9 cellular contexts compared by ENCODE assay signal in the genomic region with DNA sequence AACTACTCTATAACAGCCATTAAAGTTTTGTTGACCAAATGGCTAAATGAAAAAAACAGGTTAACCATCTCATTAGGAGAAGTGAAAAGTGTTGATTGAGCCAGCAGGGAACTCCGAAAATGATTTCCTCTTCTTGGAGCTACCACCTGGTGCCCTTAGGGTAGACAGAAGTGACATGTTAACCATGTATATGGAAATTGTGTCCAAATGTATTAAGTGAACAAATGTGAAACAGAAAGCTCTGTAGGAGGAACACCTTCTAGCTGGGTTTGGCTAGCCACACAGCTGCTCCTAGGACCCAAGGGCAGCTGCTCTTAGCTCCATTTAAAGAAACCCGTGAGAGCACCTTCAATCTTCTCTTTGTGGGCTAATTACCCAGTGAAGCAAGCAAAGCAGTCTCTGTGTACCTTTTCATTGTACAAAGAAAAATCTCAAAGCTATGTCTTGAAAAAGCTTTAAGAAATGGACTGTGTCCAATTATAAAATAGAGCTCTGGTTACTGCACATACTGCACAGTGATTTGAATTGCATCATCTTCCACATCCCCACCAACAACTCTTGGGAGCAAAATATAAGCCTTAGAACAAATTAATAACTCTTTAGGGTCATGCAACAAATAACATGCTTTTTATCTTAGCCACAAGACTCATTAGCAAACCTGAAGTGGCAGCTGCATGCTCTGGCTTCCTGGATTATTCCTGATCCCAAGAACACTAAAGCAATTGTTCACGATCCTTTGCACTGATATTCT. TPM values are rescaled to one million over a fixed set of nuclear protein-coding genes. Genes with fewer than 3 reads are reported as not detected.
DNase-seq lines count a peak whose midpoint lies in the region; ATAC-seq and TF ChIP-seq lines count a peak whose summit lies in the region.
"Had no signal": no experiment of that assay in that cellular context is flagged by ENCODE, and none has a peak within 500 bp of the region (broad histone marks: within the 10 kb centered on the region; RNA-seq: fewer than 3 reads in every experiment).

No MANE protein-coding gene starts in this region.

- H3K9ac ChIP-seq in MM.1S (ENCODE audit: low read length) = peak overlapping the region; percentile 3; the same call in 1 of the 2 replicates

- CTCF ChIA-PET in CD4-positive, alpha-beta T cell (lab: Charles Lee) = interaction anchor here (1.5 kb wide), 1 partner anchor 25 kb away, joined by 4 read pairs; no protein-coding TSS in a partner anchor

- peak overlapping the region; percentile 80 for H2AFZ ChIP-seq in GM23338
- peak overlapping the region; percentile 48 for H2AFZ ChIP-seq in MM.1S (ENCODE audit: low read length)

- no peak for TF ChIP-seq POLR2A in sigmoid colon (IDR thresholded peaks at IDR 0.05)

- no peaks in the 10 kb centered on the region for H3K9me3 Mint-ChIP-seq in GM23338
- no peaks in the 10 kb centered on the region for H3K9me3 Mint-ChIP-seq in CD4-positive, alpha-beta T cell

- H3K9me2 ChIP-seq in GM23338 (ENCODE audit: insufficient read depth) = no peaks in the 10 kb centered on the region
- H3K9me2 ChIP-seq in MM.1S (replicated peaks; ENCODE audit: insufficient read depth, low read length) = no peaks in the 10 kb centered on the region

- no peaks in the 10 kb centered on the region; the same call in 1 of the 2 replicates for H3K4me1 ChIP-seq in GM23338 (ENCODE audit: insufficient read depth)
- H3K4me1 ChIP-seq in MM.1S (ENCODE audit: low read length) = peaks cover 20% of the 10 kb centered on the region
- peaks cover 0 to 31% (median 19%) of the 10 kb centered on the region in 4 donors for H3K4me1 ChIP-seq in sigmoid colon

- POLR2A ChIA-PET in CD4-positive, alpha-beta T cell (lab: Charles Lee) = no interaction called here

- ATAC-seq in GM18519 (IDR thresholded peaks at IDR 0.05; ENCODE audit: low FRiP score, unreplicated experiment) (peak; percentile 87), GM23338 (no peak)
- no peak for ATAC-seq in CD4-positive, alpha-beta T cell (ENCODE audit: poor library complexity)

- H3K27me3 ChIP-seq in GM23338 (ENCODE audit: insufficient read depth) (no peaks in the 10 kb centered on the region), MM.1S (replicated peaks; ENCODE audit: insufficient read depth, low read length) (no peaks in the 10 kb centered on the region), sigmoid colon (no peaks in the 10 kb centered on the region)
- H3K27me3 ChIP-seq in CD4-positive, alpha-beta T cell (ENCODE audit: control insufficient read depth, insufficient read depth, low read length) = no peaks in the 10 kb centered on the region

- no peaks in the 10 kb centered on the region for H3K27me3 Mint-ChIP-seq in GM23338 (ENCODE audit: insufficient read depth, low read depth, poor library complexity)
- peaks cover 28% of the 10 kb centered on the region for H3K27me3 Mint-ChIP-seq in CD4-positive, alpha-beta T cell

- no peak overlapping the region for H3K4me3 ChIP-seq in GM23338
- peak overlapping the region; percentile 31; the same call in 1 of the 2 replicates for H3K4me3 ChIP-seq in MM.1S (ENCODE audit: low read length)
- H3K4me3 ChIP-seq in sigmoid colon = no peak overlapping the region

- TF ChIP-seq EP300 in sigmoid colon (IDR thresholded peaks at IDR 0.05) = no peak

- H3K9me3 ChIP-seq in MM.1S (replicated peaks; ENCODE audit: insufficient read depth, low read length) (no peaks in the 10 kb centered on the region), sigmoid colon (no peaks in the 10 kb centered on the region)
- H3K9me3 ChIP-seq in CD4-positive, alpha-beta T cell (ENCODE audit: control insufficient read depth, low read length) = no peaks in the 10 kb centered on the region

- H3K36me3 ChIP-seq in GM23338 (ENCODE audit: insufficient read depth) (no peaks in the 10 kb centered on the region), MM.1S (replicated peaks; ENCODE audit: insufficient read depth, low read length) (no peaks in the 10 kb centered on the region), sigmoid colon (no peaks in the 10 kb centered on the region)

- H3F3A ChIP-seq in GM23338 (replicated peaks; ENCODE audit: low read depth) (no peaks in the 10 kb centered on the region), MM.1S (ENCODE audit: insufficient read depth, low read length) (peaks cover 12% of the 10 kb centered on the region)

- H3K79me2 ChIP-seq in GM23338 (replicated peaks; ENCODE audit: insufficient read depth) (no peaks in the 10 kb centered on the region), MM.1S (ENCODE audit: low read length) (no peaks in the 10 kb centered on the region)

- H3K4me1 Mint-ChIP-seq in GM23338 = peaks cover 6% of the 10 kb centered on the region; the same call in 2 of the 3 replicates
- no peaks in the 10 kb centered on the region for H3K4me1 Mint-ChIP-seq in CD4-positive, alpha-beta T cell (ENCODE audit: low read depth)

- 54 to 61% methylated on average over 3 of the region's 3 CpGs for WGBS in sigmoid colon, 2 donors

- H3K36me3 Mint-ChIP-seq in GM23338 (ENCODE audit: low read depth) = no peaks in the 10 kb centered on the region
- H3K36me3 Mint-ChIP-seq in CD4-positive, alpha-beta T cell (ENCODE audit: low read depth) = no peaks in the 10 kb centered on the region

- no peak for TF ChIP-seq CTCF in GM23338 (conservative IDR thresholded peaks at IDR 0.05; ENCODE audit: low read depth in 2 of 2)
- TF ChIP-seq CTCF in MM.1S (IDR thresholded peaks at IDR 0.05; ENCODE audit: low read length) = no peak
- no peak for TF ChIP-seq CTCF in CD4-positive, alpha-beta T cell (IDR thresholded peaks at IDR 0.05)
- TF ChIP-seq CTCF in sigmoid colon (IDR thresholded peaks at IDR 0.05) = no peak

- H3K4me2 ChIP-seq in GM23338 (no peak overlapping the region), MM.1S (ENCODE audit: low read depth, low read length) (peak overlapping the region; percentile 69)

- no peak overlapping the region for H3K27ac Mint-ChIP-seq in GM23338
- H3K27ac Mint-ChIP-seq in CD4-positive, alpha-beta T cell = no peak overlapping the region

- H3K27ac ChIP-seq in GM23338 (ENCODE audit: low read depth) = no peak overlapping the region
- peak overlapping the region; percentile 58; the same call in 1 of the 2 replicates for H3K27ac ChIP-seq in MM.1S (ENCODE audit: low read length)
- H3K27ac ChIP-seq in CD4-positive, alpha-beta T cell (ENCODE audit: low read depth, low read length) = no peak overlapping the region
- peak overlapping the region in 2 of 4 donors; percentile 13 to 38 for H3K27ac ChIP-seq in sigmoid colon

- H3K4me3 Mint-ChIP-seq in GM23338 = no peak overlapping the region
- H3K4me3 Mint-ChIP-seq in CD4-positive, alpha-beta T cell = no peak overlapping the region

- intact Hi-C loops in CD4-positive, alpha-beta T cell (cut with DNase I, micrococcal nuclease) = loop anchor here in 1 of 2 experiments (5.0 kb wide), 1 partner anchor 974 kb away; no protein-coding TSS in a partner anchor
- intact Hi-C loops in sigmoid colon (cut with DNase I) = loop anchor here (5.0 to 10.0 kb wide), 2 partner anchors 59 to 611 kb away; a partner anchor contains a TSS

- H4K20me1 ChIP-seq in GM23338 (replicated peaks; ENCODE audit: insufficient read depth) = no peaks in the 10 kb centered on the region
- H4K20me1 ChIP-seq in MM.1S (ENCODE audit: insufficient read depth, low read length) = no peaks in the 10 kb centered on the region

- DNase-seq in GM23338 (ENCODE audit: low spot score) (no peak), MM.1S (peak; percentile 89), iris pigment epithelial cell (ENCODE audit: low read depth) (peak; percentile 28), sigmoid colon (no peak), T-helper 9 cell (no peak)
- DNase-seq in CD4-positive, alpha-beta T cell = no peak
- DNase-seq in stimulated activated naive CD4-positive, alpha-beta T cell (lab: John Stamatoyannopoulos, UW) = no peak
- DNase-seq: left cardiac atrium had no signal

TF ChIP-seq in GM23338, 12 proteins besides CTCF, POLR2A, EP300 and RAD21 (continues in another document):
- TF ChIP-seq STAT1 (IDR thresholded peaks at IDR 0.05; ENCODE audit: unreplicated experiment) = no peak
- TF ChIP-seq CREB1 (CRISPR knock-in tag; IDR thresholded peaks at IDR 0.05; ENCODE audit: low read depth) = no peak
- no peak for TF ChIP-seq EZH2phosphoT487 (IDR thresholded peaks at IDR 0.05; ENCODE audit: unreplicated experiment)
- TF ChIP-seq ZNF114 (CRISPR knock-in tag; IDR thresholded peaks at IDR 0.05) = no peak
- no peak for TF ChIP-seq ZNF331 (CRISPR knock-in tag; IDR thresholded peaks at IDR 0.05; ENCODE audit: low read depth)
- TF ChIP-seq, protein P1, sequence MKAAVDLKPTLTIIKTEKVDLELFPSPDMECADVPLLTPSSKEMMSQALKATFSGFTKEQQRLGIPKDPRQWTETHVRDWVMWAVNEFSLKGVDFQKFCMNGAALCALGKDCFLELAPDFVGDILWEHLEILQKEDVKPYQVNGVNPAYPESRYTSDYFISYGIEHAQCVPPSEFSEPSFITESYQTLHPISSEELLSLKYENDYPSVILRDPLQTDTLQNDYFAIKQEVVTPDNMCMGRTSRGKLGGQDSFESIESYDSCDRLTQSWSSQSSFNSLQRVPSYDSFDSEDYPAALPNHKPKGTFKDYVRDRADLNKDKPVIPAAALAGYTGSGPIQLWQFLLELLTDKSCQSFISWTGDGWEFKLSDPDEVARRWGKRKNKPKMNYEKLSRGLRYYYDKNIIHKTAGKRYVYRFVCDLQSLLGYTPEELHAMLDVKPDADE (IDR thresholded peaks at IDR 0.05) = no peak
- TF ChIP-seq POLR2AphosphoS5 (IDR thresholded peaks at IDR 0.05; ENCODE audit: low read depth) = no peak
- no peak for TF ChIP-seq NANOG (IDR thresholded peaks at IDR 0.05; ENCODE audit: borderline replicate concordance)

RNA-seq across cellular contexts. Expression of a gene that starts 59.2 kb away (rescaled TPM):
- total RNA-seq in GM23338 (2014; rRNA removed; shearing (Covaris generic)) = 9.4 and 10.4 TPM in 2 replicates
- 4.3 and 4.9 TPM in 2 replicates for polyA plus RNA-seq in GM23338 (2016; fragmentation: Nextera tagmentation; extraction: Ambion mirVana)
- under 1 TPM; 0.05 to 0.06 TPM for total RNA-seq in CD4-positive, alpha-beta T cell
- total RNA-seq in sigmoid colon = 10 to 100 TPM; 21.9 to 60.9 (median 50.8) TPM
- polyA plus RNA-seq in sigmoid colon = 100 to 1,000 TPM in 1 of 3 donors, 10 to 100 TPM in 2; 22.2 to 107 (median 25.8) TPM

Comparison
In these comparisons a context has a peak if more than half of its experiments do, and no peak if none do; other contexts are left out.
1. DNase-seq: peak in MM.1S (single experiment) and iris pigment epithelial cell (single experiment); none in GM23338 (single experiment), CD4-positive, alpha-beta T cell (0 of 10), stimulated activated naive CD4-positive, alpha-beta T cell (0 of 6), sigmoid colon (single experiment) and T-helper 9 cell (single experiment).